Comparison of ENCODE assay signal across 29 cellular contexts in genomic region chr12:55009171-55009570, GRCh38. TPM values are rescaled to one million over a fixed set of nuclear protein-coding genes. Genes with fewer than 3 reads are reported as not detected.
A peak's percentile ranks its signal among the peaks of the same experiment; 100 is the strongest.
DNase-seq lines count a peak whose midpoint lies in the region; ATAC-seq and TF ChIP-seq lines count a peak whose summit lies in the region.
"Had no signal": no experiment of that assay in that cellular context is flagged by ENCODE, and none has a peak within 500 bp of the region (broad histone marks: within the 10 kb centered on the region; RNA-seq: fewer than 3 reads in every experiment).

No MANE protein-coding gene starts in this region.

- H3K4me3 Mint-ChIP-seq in glutamatergic neuron (ENCODE audit: unreplicated experiment) = peak overlapping the region; percentile 82
- H3K4me3 Mint-ChIP-seq: CD8-positive, alpha-beta memory T cell; IgD-negative memory B cell; naive B cell had no signal

- ATAC-seq in HG03159 (IDR thresholded peaks at IDR 0.05; ENCODE audit: unreplicated experiment) = no peak

- no peak overlapping the region for H3K27ac ChIP-seq in colonic mucosa
- H3K27ac ChIP-seq in MM.1S (ENCODE audit: low read length) = no peak overlapping the region
- H3K27ac ChIP-seq: SJSA1, transverse colon had no signal

- H4K20me1 ChIP-seq in MM.1S (ENCODE audit: insufficient read depth, low read length) = no peaks in the 10 kb centered on the region

- no peak overlapping the region for H3K4me2 ChIP-seq in MM.1S (ENCODE audit: low read depth, low read length)

- no peaks in the 10 kb centered on the region for H3K79me2 ChIP-seq in MM.1S (ENCODE audit: low read length)

- H3K9me3 Mint-ChIP-seq in glutamatergic neuron (ENCODE audit: unreplicated experiment) = peaks cover 12% of the 10 kb centered on the region

- DNase-seq in DMS153 treated with DMSO at 0.1 percent for 48 hours (lab: John Stamatoyannopoulos, UW; ENCODE audit: unreplicated experiment) = peak; percentile 17
- DNase-seq in NCI-H1436 treated with DMSO at 0.1 percent for 48 hours (lab: John Stamatoyannopoulos, UW) = peak; percentile 59
- DNase-seq in NCI-H446 (lab: John Stamatoyannopoulos, UW) = peak; percentile 85 to 91
- peak; percentile 56 for DNase-seq in glutamatergic neuron
- no peak for DNase-seq in AML-193 (lab: John Stamatoyannopoulos, UW)
- no peak for DNase-seq in colonic mucosa
- no peak for DNase-seq in MM.1S
- DNase-seq: activated CD4-positive, alpha-beta T cell treated with anti-CD3 and anti-CD28 coated beads, Interleukin-2, amount 50 U/mL, for 4 hours; activated CD4-positive, CD25-positive, alpha-beta regulatory T cell; activated CD8-positive, alpha-beta memory T cell treated with anti-CD3 and anti-CD28 coated beads, Interleukin-2, amount 50 U/mL, for 4 hours; activated naive CD4-positive, alpha-beta T cell treated with anti-CD3 and anti-CD28 coated beads, Interleukin-2, amount 50 U/mL, for 16 hours; amniotic stem cell; BE2C; CD8-positive, alpha-beta memory T cell; effector CD8-positive, alpha-beta T cell; H7; naive B cell; NCI-H146; NCI-H526; small intestine; stimulated activated CD4-positive, alpha-beta T cell treated with anti-CD3 and anti-CD28 coated beads, Interleukin-1b, Interleukin-23, amount 100 ng/mL, for 48 hours; transverse colon had no signal

- no peak overlapping the region for H2AFZ ChIP-seq in MM.1S (ENCODE audit: low read length)

- H3K4me1 ChIP-seq in colonic mucosa = no peaks in the 10 kb centered on the region
- H3K4me1 ChIP-seq in MM.1S (ENCODE audit: low read length) = no peaks in the 10 kb centered on the region
- H3K4me1 ChIP-seq: BE2C, SJSA1, transverse colon had no signal

- no peaks in the 10 kb centered on the region for H3K36me3 ChIP-seq in colonic mucosa
- no peaks in the 10 kb centered on the region for H3K36me3 ChIP-seq in MM.1S (replicated peaks; ENCODE audit: insufficient read depth, low read length)
- H3K36me3 ChIP-seq: BE2C, SJSA1, transverse colon had no signal

- peaks cover 11% of the 10 kb centered on the region for H3K36me3 Mint-ChIP-seq in glutamatergic neuron (ENCODE audit: unreplicated experiment)

- H3K27me3 Mint-ChIP-seq in glutamatergic neuron (ENCODE audit: unreplicated experiment) = peaks cover 8% of the 10 kb centered on the region

- H3K9ac ChIP-seq in colonic mucosa (ENCODE audit: low read depth in 2 of 2, low read length in 2 of 2) (no peak overlapping the region), MM.1S (ENCODE audit: low read length) (no peak overlapping the region)

- H3K27me3 ChIP-seq in colonic mucosa (no peaks in the 10 kb centered on the region), MM.1S (replicated peaks; ENCODE audit: insufficient read depth, low read length) (no peaks in the 10 kb centered on the region)
- H3K27me3 ChIP-seq: BE2C had no signal

- H3K4me1 Mint-ChIP-seq in glutamatergic neuron (ENCODE audit: low read depth, unreplicated experiment) = peaks cover 39% of the 10 kb centered on the region
- H3K4me1 Mint-ChIP-seq: CD8-positive, alpha-beta memory T cell; naive B cell had no signal

- H3K9me3 ChIP-seq in colonic mucosa (no peaks in the 10 kb centered on the region), MM.1S (replicated peaks; ENCODE audit: insufficient read depth, low read length) (no peaks in the 10 kb centered on the region)
- H3K9me3 ChIP-seq: BE2C, SJSA1 had no signal

- H3K27ac Mint-ChIP-seq in glutamatergic neuron (ENCODE audit: unreplicated experiment) = peak overlapping the region; percentile 98
- H3K27ac Mint-ChIP-seq: CD8-positive, alpha-beta memory T cell; IgD-negative memory B cell had no signal

- intact Hi-C loops in colonic mucosa (cut with DNase I) = no loop called here

- H3F3A ChIP-seq in MM.1S (ENCODE audit: insufficient read depth, low read length) = no peaks in the 10 kb centered on the region

- no peak for TF ChIP-seq CTCF in glutamatergic neuron (IDR thresholded peaks at IDR 0.05; ENCODE audit: partially characterized antibody, unreplicated experiment)
- TF ChIP-seq CTCF in colonic mucosa (IDR thresholded peaks at IDR 0.05) = no peak
- TF ChIP-seq CTCF in MM.1S (IDR thresholded peaks at IDR 0.05; ENCODE audit: low read length) = no peak

- H3K9me2 ChIP-seq in MM.1S (replicated peaks; ENCODE audit: insufficient read depth, low read length) = no peaks in the 10 kb centered on the region

- H3K4me3 ChIP-seq in colonic mucosa (no peak overlapping the region), MM.1S (ENCODE audit: low read length) (no peak overlapping the region)
- H3K4me3 ChIP-seq: SJSA1, transverse colon had no signal

RNA-seq across cellular contexts. Expression of gene NEUROD4, which starts 10.6 kb away (rescaled TPM):
- 206 TPM for total RNA-seq in glutamatergic neuron (ENCODE audit: unreplicated experiment)
- not detected for total RNA-seq in colonic mucosa
- total RNA-seq: CD8-positive, alpha-beta memory T cell; epithelial cell of proximal tubule; H7; liver; osteocyte; renal cortical epithelial cell; SJSA1; transverse colon had no signal

RNA-seq across cellular contexts. Expression of gene TESPA1, which starts 24.6 kb away (rescaled TPM):
- total RNA-seq in glutamatergic neuron (ENCODE audit: unreplicated experiment) (not detected), colonic mucosa (1 to 10 TPM in 1 of 2 donors, under 1 TPM in 1; 0.82 to 1.6 TPM)
- total RNA-seq: epithelial cell of proximal tubule, H7, osteocyte, renal cortical epithelial cell had no signal

Comparison
In these comparisons a context has a peak if more than half of its experiments do, and no peak if none do; other contexts are left out.
1. DNase-seq: peak in DMS153 treated with DMSO at 0.1 percent for 48 hours (single experiment), NCI-H1436 treated with DMSO at 0.1 percent for 48 hours (single experiment), NCI-H446 (2 of 2) and glutamatergic neuron (single experiment); none in AML-193 (0 of 2), colonic mucosa (single experiment) and MM.1S (single experiment).
2. RNA of gene NEUROD4, which starts 10.6 kb away (total RNA-seq): 206 TPM in glutamatergic neuron (single experiment); not detected in colonic mucosa; every median in the first group is over 100 times any median in the second.